ENCODE assay signal across 26 cellular contexts in genomic region chr11:69852051-69852450, GRCh38. TPM values are rescaled to one million over a fixed set of nuclear protein-coding genes. Genes with fewer than 3 reads are reported as not detected.
"Had no signal": no experiment of that assay in that cellular context is flagged by ENCODE, and none has a peak within 500 bp of the region (broad histone marks: within the 10 kb centered on the region; RNA-seq: fewer than 3 reads in every experiment).

No MANE protein-coding gene starts in this region.

- H3K9me3 ChIP-seq: psoas muscle had no signal

- H3K27me3 ChIP-seq: right lobe of liver had no signal

- H3K4me1 ChIP-seq: parathyroid adenoma, psoas muscle, stomach, transverse colon had no signal

- DNase-seq: cerebellar nuclear complex; dermis blood vessel endothelial cell; effector CD4-positive, alpha-beta T cell; foreskin melanocyte; head of caudate nucleus; mammary epithelial cell; midbrain; occipital lobe; psoas muscle; retina; stimulated activated CD4-positive, alpha-beta T cell treated with anti-CD3 and anti-CD28 coated beads, Interleukin-2, amount 100 ng/mL, for 24 hours; stimulated activated naive CD4-positive, alpha-beta T cell; substantia nigra; transverse colon had no signal

- H3K4me3 ChIP-seq: hepatocyte, neural progenitor cell, psoas muscle, right lobe of liver, stomach, thoracic aorta, transverse colon had no signal

- H2AFZ ChIP-seq: hepatocyte, neural progenitor cell, parathyroid adenoma had no signal

- ATAC-seq: natural killer cell treated with Interleukin-12 subunit alpha and Interleukin-12 subunit beta and Interleukin-15 and Interleukin-18, amount 100 ng/mL, for 72 hours; psoas muscle; right lobe of liver had no signal

- FAIRE-seq: colon had no signal

- H3K79me2 ChIP-seq: hepatocyte, parathyroid adenoma had no signal

- H3K27ac ChIP-seq: hepatocyte, neural progenitor cell, parathyroid adenoma, psoas muscle, right lobe of liver, stomach, thoracic aorta, transverse colon had no signal

- H3K4me2 ChIP-seq: hepatocyte, neural progenitor cell had no signal

- H3K36me3 ChIP-seq: neural progenitor cell, right lobe of liver, stomach, thoracic aorta, transverse colon had no signal

RNA-seq across cellular contexts. Expression of gene FGF3, which starts 32.8 kb away (rescaled TPM):
- total RNA-seq: dermis blood vessel endothelial cell; hepatocyte; kidney epithelial cell; liver; mammary epithelial cell; natural killer cell treated with Interleukin-12 subunit alpha and Interleukin-12 subunit beta and Interleukin-15 and Interleukin-18, amount 100 ng/mL, for 72 hours; occipital lobe; psoas muscle; right lobe of liver; skeletal muscle tissue; stomach; thoracic aorta; transverse colon; ureter had no signal
